1 cellular context compared by ENCODE assay signal in genomic region chr22:35364230-35364629, GRCh38.
TF ChIP-seq lines count a peak whose summit lies in the region.
"Not testable (repeated sequence)": the region's sequence is repeated elsewhere in the genome, so short reads cannot be mapped to it uniquely, and the experiment has no call there.

No MANE protein-coding gene starts in this region.

TF ChIP-seq in HepG2, 621 proteins besides CTCF, POLR2A, EP300 and RAD21 (continued from another document):
- TF ChIP-seq ZFP36L1 (CRISPR knock-in tag; IDR thresholded peaks at IDR 0.05) (peak; percentile 48; the same call in 1 of the 2 replicates), ZNF614 (CRISPR knock-in tag; IDR thresholded peaks at IDR 0.05; ENCODE audit: borderline replicate concordance) (0 out of 2 replicates have a peak, but pooled peaks have one; percentile 24), FOXA3 (CRISPR knock-in tag; IDR thresholded peaks at IDR 0.05) (peak; percentile 94), SP5 (CRISPR knock-in tag; IDR thresholded peaks at IDR 0.05; ENCODE audit: borderline replicate concordance, low read depth) (peak; percentile 40; the same call in 1 of the 2 replicates), SKIL (CRISPR knock-in tag; IDR thresholded peaks at IDR 0.05; ENCODE audit: borderline replicate concordance) (peak; percentile 84), ZNF710 (CRISPR knock-in tag; IDR thresholded peaks at IDR 0.05; ENCODE audit: borderline replicate concordance) (peak; percentile 68; the same call in 1 of the 2 replicates), ARID3A (IDR thresholded peaks at IDR 0.05; ENCODE audit: low read depth, low read length) (0 out of 2 replicates have a peak, but pooled peaks have one; percentile 34), SPEN (CRISPR knock-in tag; IDR thresholded peaks at IDR 0.05; ENCODE audit: low read depth) (0 out of 2 replicates have a peak, but pooled peaks have one; percentile 16), SOX6 (CRISPR knock-in tag; IDR thresholded peaks at IDR 0.05) (peak; percentile 92), FOXK1 (CRISPR knock-in tag; IDR thresholded peaks at IDR 0.05; ENCODE audit: borderline replicate concordance, low read depth) (peak; percentile 95)
- TF ChIP-seq, protein P1, sequence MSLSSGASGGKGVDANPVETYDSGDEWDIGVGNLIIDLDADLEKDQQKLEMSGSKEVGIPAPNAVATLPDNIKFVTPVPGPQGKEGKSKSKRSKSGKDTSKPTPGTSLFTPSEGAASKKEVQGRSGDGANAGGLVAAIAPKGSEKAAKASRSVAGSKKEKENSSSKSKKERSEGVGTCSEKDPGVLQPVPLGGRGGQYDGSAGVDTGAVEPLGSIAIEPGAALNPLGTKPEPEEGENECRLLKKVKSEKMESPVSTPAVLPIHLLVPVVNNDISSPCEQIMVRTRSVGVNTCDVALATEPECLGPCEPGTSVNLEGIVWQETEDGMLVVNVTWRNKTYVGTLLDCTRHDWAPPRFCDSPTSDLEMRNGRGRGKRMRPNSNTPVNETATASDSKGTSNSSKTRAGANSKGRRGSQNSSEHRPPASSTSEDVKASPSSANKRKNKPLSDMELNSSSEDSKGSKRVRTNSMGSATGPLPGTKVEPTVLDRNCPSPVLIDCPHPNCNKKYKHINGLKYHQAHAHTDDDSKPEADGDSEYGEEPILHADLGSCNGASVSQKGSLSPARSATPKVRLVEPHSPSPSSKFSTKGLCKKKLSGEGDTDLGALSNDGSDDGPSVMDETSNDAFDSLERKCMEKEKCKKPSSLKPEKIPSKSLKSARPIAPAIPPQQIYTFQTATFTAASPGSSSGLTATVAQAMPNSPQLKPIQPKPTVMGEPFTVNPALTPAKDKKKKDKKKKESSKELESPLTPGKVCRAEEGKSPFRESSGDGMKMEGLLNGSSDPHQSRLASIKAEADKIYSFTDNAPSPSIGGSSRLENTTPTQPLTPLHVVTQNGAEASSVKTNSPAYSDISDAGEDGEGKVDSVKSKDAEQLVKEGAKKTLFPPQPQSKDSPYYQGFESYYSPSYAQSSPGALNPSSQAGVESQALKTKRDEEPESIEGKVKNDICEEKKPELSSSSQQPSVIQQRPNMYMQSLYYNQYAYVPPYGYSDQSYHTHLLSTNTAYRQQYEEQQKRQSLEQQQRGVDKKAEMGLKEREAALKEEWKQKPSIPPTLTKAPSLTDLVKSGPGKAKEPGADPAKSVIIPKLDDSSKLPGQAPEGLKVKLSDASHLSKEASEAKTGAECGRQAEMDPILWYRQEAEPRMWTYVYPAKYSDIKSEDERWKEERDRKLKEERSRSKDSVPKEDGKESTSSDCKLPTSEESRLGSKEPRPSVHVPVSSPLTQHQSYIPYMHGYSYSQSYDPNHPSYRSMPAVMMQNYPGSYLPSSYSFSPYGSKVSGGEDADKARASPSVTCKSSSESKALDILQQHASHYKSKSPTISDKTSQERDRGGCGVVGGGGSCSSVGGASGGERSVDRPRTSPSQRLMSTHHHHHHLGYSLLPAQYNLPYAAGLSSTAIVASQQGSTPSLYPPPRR (CRISPR knock-in tag; IDR thresholded peaks at IDR 0.05; ENCODE audit: borderline replicate concordance) = peak; percentile 29; the same call in 1 of the 2 replicates
- TF ChIP-seq SOX6 (IDR thresholded peaks at IDR 0.05) = not testable (repeated sequence)
